9 cellular contexts compared by ENCODE assay signal in the genomic region with DNA sequence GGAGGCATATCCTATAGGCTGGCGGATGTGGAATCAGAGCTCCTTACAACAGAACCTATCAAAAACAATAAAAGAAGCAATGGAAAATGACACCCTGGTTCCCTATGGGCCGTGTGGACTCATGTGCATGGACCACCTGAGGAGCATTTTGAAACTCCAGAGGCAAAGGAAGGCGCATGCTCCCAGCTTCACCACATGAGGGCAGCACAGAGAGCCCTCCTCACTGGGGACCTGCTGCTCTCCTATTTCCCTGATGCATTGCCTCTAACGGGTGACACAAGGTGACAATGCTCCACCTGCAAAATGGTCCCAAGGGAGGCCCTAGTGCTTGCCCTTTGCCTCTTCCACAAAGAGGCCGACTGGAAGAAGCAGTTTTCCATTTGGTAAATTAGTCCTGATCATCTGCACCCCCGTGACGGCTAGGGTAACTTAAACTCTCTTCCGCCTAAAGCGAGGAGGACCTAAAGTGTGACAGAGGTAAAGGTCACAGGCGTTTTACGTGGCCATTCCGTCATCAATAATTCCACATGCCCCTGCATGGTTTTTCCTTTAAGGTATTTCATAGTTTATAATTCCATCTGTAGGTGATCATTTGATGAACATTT.
DNase-seq lines count a peak whose midpoint lies in the region; ATAC-seq, FAIRE-seq and TF ChIP-seq lines count a peak whose summit lies in the region.
"Had no signal": no experiment of that assay in that cellular context is flagged by ENCODE, and none has a peak within 500 bp of the region (broad histone marks: within the 10 kb centered on the region; RNA-seq: fewer than 3 reads in every experiment).

No MANE protein-coding gene starts in this region.

- H3K4me1 ChIP-seq in CD8-positive, alpha-beta T cell (ENCODE audit: insufficient read depth, low read length), result no peaks in the 10 kb centered on the region
- H3K4me1 ChIP-seq in Panc1 (ENCODE audit: control insufficient read depth, insufficient read depth, low read length) (no peaks in the 10 kb centered on the region), kidney (ENCODE audit: control insufficient read depth in 1 of 2, insufficient read depth in 1 of 2, low read depth in 1 of 2, low read length in 2 of 2) (no peaks in the 10 kb centered on the region)
- H3K4me1 ChIP-seq: SJSA1 had no signal

- H3K27me3 Mint-ChIP-seq in CD8-positive, alpha-beta T cell (ENCODE audit: low read depth), result no peaks in the 10 kb centered on the region
- H3K27me3 Mint-ChIP-seq in activated naive CD8-positive, alpha-beta T cell treated with anti-CD3 and anti-CD28 coated beads, Interleukin-2, amount 10 ng/mL, durations not matched to agents 7 days and 5 days, result peaks cover 6% of the 10 kb centered on the region

- H3K9me3 ChIP-seq in CD8-positive, alpha-beta T cell (ENCODE audit: low read length), result no peaks in the 10 kb centered on the region
- H3K9me3 ChIP-seq in Panc1 (ENCODE audit: control insufficient read depth, insufficient read depth, low read depth, low read length), result no peaks in the 10 kb centered on the region
- no peaks in the 10 kb centered on the region for H3K9me3 ChIP-seq in kidney (ENCODE audit: control insufficient read depth in 1 of 2, low read length in 2 of 2)
- H3K9me3 ChIP-seq: SJSA1 had no signal

- H3K4me1 Mint-ChIP-seq in CD8-positive, alpha-beta T cell (ENCODE audit: low read depth), result no peaks in the 10 kb centered on the region
- H3K4me1 Mint-ChIP-seq in activated naive CD8-positive, alpha-beta T cell treated with anti-CD3 and anti-CD28 coated beads, Interleukin-2, amount 10 ng/mL, durations not matched to agents 7 days and 5 days, result no peaks in the 10 kb centered on the region

- DNase-seq in CD8-positive, alpha-beta T cell, result peak in 4 of 7 experiments; percentile 7 to 37 (median 20)
- peak; percentile 35 for DNase-seq in Panc1 (ENCODE audit: low read depth, low spot score)
- peak; percentile 41 for DNase-seq in activated naive CD8-positive, alpha-beta T cell treated with anti-CD3 and anti-CD28 coated beads, Interleukin-2, amount 10 ng/mL, durations not matched to agents 7 days and 5 days
- DNase-seq in kidney, result no peak
- peak; percentile 4 to 16 for DNase-seq in stimulated activated CD8-positive, alpha-beta memory T cell treated with anti-CD3 and anti-CD28 coated beads, Interleukin-7, amount 100 ng/mL, for 48 hours (ENCODE audit: extremely low read depth in 1 of 2, low read depth in 1 of 2)

- peak; percentile 58 for TF ChIP-seq CTCF in CD8-positive, alpha-beta T cell (IDR thresholded peaks at IDR 0.05)
- TF ChIP-seq CTCF in Panc1 (IDR thresholded peaks at IDR 0.05) (peak; percentile 92), kidney (IDR thresholded peaks at IDR 0.05; ENCODE audit: borderline replicate concordance, extremely low read depth, insufficient read depth) (peak; percentile 61)

- POLR2A ChIA-PET in CD8-positive, alpha-beta T cell (lab: Charles Lee), result no interaction called here
- POLR2A ChIA-PET in Panc1 (lab: Charles Lee), result no interaction called here
- POLR2A ChIA-PET in activated naive CD8-positive, alpha-beta T cell treated with anti-CD3 and anti-CD28 coated beads, Interleukin-2, amount 10 ng/mL, durations not matched to agents 7 days and 5 days (lab: Charles Lee), result no interaction called here

- in situ Hi-C loops in Panc1 (cut with HindIII; ENCODE audit: low pct_unique_long_range_greater_than_20kb, low sequenced_read_pairs), result no loop called here

- no peak for FAIRE-seq in kidney (lab: Jason Lieb, UNC)

- no peaks in the 10 kb centered on the region for H3K36me3 ChIP-seq in CD8-positive, alpha-beta T cell (ENCODE audit: insufficient read depth, low read length)
- H3K36me3 ChIP-seq in Panc1 (ENCODE audit: control insufficient read depth, insufficient read depth, low read length), result no peaks in the 10 kb centered on the region
- no peaks in the 10 kb centered on the region for H3K36me3 ChIP-seq in kidney (ENCODE audit: control insufficient read depth in 1 of 2, insufficient read depth in 2 of 2, low read length in 2 of 2)
- H3K36me3 ChIP-seq: SJSA1 had no signal

- intact Hi-C loops in CD8-positive, alpha-beta T cell (cut with DNase I, micrococcal nuclease), result loop anchor here in 1 of 2 experiments (5.0 to 10.0 kb wide), 2 partner anchors 201 to 1269 kb away; no protein-coding TSS in a partner anchor
- intact Hi-C loops in Panc1 (cut with micrococcal nuclease; ENCODE audit: unreplicated experiment) (no loop called here), kidney (cut with DNase I) (no loop called here)

- CTCF ChIA-PET in CD8-positive, alpha-beta T cell (lab: Charles Lee), result interaction anchor here (0.6 to 3.5 kb wide), 6 partner anchors 8 to 359 kb away, joined by 3 to 21 read pairs (median 6); no protein-coding TSS in a partner anchor
- CTCF ChIA-PET in Panc1 (lab: Charles Lee), result interaction anchor here (0.7 to 1.5 kb wide), 3 partner anchors 21 to 1532 kb away, joined by 4 to 7 read pairs (median 5); no protein-coding TSS in a partner anchor

- no peak overlapping the region for H3K9ac ChIP-seq in kidney (ENCODE audit: low read length in 2 of 2)

- no peaks in the 10 kb centered on the region for H3K27me3 ChIP-seq in CD8-positive, alpha-beta T cell (ENCODE audit: insufficient read depth, low read length)
- peaks cover 3% of the 10 kb centered on the region for H3K27me3 ChIP-seq in Panc1 (ENCODE audit: control insufficient read depth, insufficient read depth, low read length)

- H3K4me3 Mint-ChIP-seq in CD8-positive, alpha-beta T cell, result no peak overlapping the region
- no peak overlapping the region for H3K4me3 Mint-ChIP-seq in activated naive CD8-positive, alpha-beta T cell treated with anti-CD3 and anti-CD28 coated beads, Interleukin-2, amount 10 ng/mL, durations not matched to agents 7 days and 5 days

- H3K4me3 ChIP-seq in CD8-positive, alpha-beta T cell (ENCODE audit: low read depth, low read length), result no peak overlapping the region
- H3K4me3 ChIP-seq in Panc1 (ENCODE audit: low read depth in 2 of 2, low read length in 2 of 2), result no peak overlapping the region
- no peak overlapping the region for H3K4me3 ChIP-seq in kidney (ENCODE audit: low read length in 2 of 2)
- H3K4me3 ChIP-seq: SJSA1 had no signal

- H3K9me3 Mint-ChIP-seq in CD8-positive, alpha-beta T cell, result no peaks in the 10 kb centered on the region
- no peaks in the 10 kb centered on the region for H3K9me3 Mint-ChIP-seq in activated naive CD8-positive, alpha-beta T cell treated with anti-CD3 and anti-CD28 coated beads, Interleukin-2, amount 10 ng/mL, durations not matched to agents 7 days and 5 days

- no peak overlapping the region for H3K27ac ChIP-seq in CD8-positive, alpha-beta T cell (ENCODE audit: low read depth, low read length)
- H3K27ac ChIP-seq in Panc1 (ENCODE audit: low read length), result no peak overlapping the region
- no peak overlapping the region for H3K27ac ChIP-seq in kidney (ENCODE audit: low read depth in 2 of 2, low read length in 2 of 2)
- H3K27ac ChIP-seq: SJSA1 had no signal

- no peaks in the 10 kb centered on the region for H3K36me3 Mint-ChIP-seq in CD8-positive, alpha-beta T cell
- no peaks in the 10 kb centered on the region for H3K36me3 Mint-ChIP-seq in activated naive CD8-positive, alpha-beta T cell treated with anti-CD3 and anti-CD28 coated beads, Interleukin-2, amount 10 ng/mL, durations not matched to agents 7 days and 5 days

- BruUV-seq in Panc1 (replicated peaks; lab: Mats Ljungman, UMichigan), result no TSS peak

- H3K27ac Mint-ChIP-seq in CD8-positive, alpha-beta T cell, result no peak overlapping the region
- no peak overlapping the region for H3K27ac Mint-ChIP-seq in activated naive CD8-positive, alpha-beta T cell treated with anti-CD3 and anti-CD28 coated beads, Interleukin-2, amount 10 ng/mL, durations not matched to agents 7 days and 5 days

- ATAC-seq in CD8-positive, alpha-beta T cell, result no peak
- ATAC-seq in GM18907 (IDR thresholded peaks at IDR 0.05; ENCODE audit: unreplicated experiment) (peak; percentile 90), HG03196 (IDR thresholded peaks at IDR 0.05; ENCODE audit: unreplicated experiment) (peak; percentile 73), Panc1 (no peak; the same call in 1 of the 2 replicates), HG03025 (IDR thresholded peaks at IDR 0.05; ENCODE audit: low FRiP score, unreplicated experiment) (no peak)
- peak; percentile 58 for ATAC-seq in activated naive CD8-positive, alpha-beta T cell treated with anti-CD3 and anti-CD28 coated beads, Interleukin-2, amount 10 ng/mL, durations not matched to agents 7 days and 5 days (ENCODE audit: low read depth)

Comparison
In these comparisons a context has a peak if more than half of its experiments do, and no peak if none do; other contexts are left out.
1. ATAC-seq: peak in GM18907 (single experiment), HG03196 (single experiment) and activated naive CD8-positive, alpha-beta T cell treated with anti-CD3 and anti-CD28 coated beads, Interleukin-2, amount 10 ng/mL, durations not matched to agents 7 days and 5 days (single experiment); none in CD8-positive, alpha-beta T cell (single experiment), Panc1 (single experiment) and HG03025 (single experiment).
2. Peak in every context shown above with its lines, with median percentiles within 50 percentile points of each other: CTCF ChIP-seq.